Comparison of ENCODE assay signal across 18 cellular contexts in the genomic region with DNA sequence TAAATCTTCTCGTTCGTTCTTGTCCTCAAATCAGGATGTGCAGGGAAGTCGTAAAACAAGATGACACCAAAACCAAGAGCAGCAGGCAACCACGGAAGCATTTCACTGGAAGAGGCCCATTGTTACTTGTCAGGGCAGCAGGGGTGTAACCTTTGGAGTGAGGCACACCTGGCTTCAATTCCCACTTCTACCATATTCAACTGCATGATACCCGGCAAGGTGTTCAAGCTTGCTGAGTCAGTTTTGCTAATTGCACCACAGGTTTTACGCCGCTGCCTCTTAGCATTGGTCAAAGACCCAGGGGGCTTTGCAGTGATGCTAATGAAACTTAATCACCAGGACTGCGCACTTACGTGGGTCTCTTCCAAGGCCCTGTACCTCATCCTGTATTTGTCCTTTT. TPM values are rescaled to one million over a fixed set of nuclear protein-coding genes. Genes with fewer than 3 reads are reported as not detected.
DNase-seq lines count a peak whose midpoint lies in the region; ATAC-seq lines count a peak whose summit lies in the region.
"Had no signal": no experiment of that assay in that cellular context is flagged by ENCODE, and none has a peak within 500 bp of the region (broad histone marks: within the 10 kb centered on the region; RNA-seq: fewer than 3 reads in every experiment).

No MANE protein-coding gene starts in this region.

- no peak overlapping the region for H3K4me3 Mint-ChIP-seq in activated CD8-positive, alpha-beta T cell treated with anti-CD3 and anti-CD28 coated beads, Interleukin-2, amount 10 ng/mL, durations not matched to agents 7 days and 5 days
- H3K4me3 Mint-ChIP-seq: B cell; CD4-positive, alpha-beta T cell had no signal

- peak overlapping the region; percentile 15; the same call in 1 of the 2 replicates for H3K4me3 ChIP-seq in HUES48 (ENCODE audit: low read depth, low read length)
- H3K4me3 ChIP-seq in iPS-18a (ENCODE audit: low read length), result peak overlapping the region; percentile 40
- H3K4me3 ChIP-seq: HAP-1 had no signal

- H3K9me3 ChIP-seq in HUES48 (ENCODE audit: control insufficient read depth, insufficient read depth, low read length), result no peaks in the 10 kb centered on the region
- no peaks in the 10 kb centered on the region for H3K9me3 ChIP-seq in iPS-18a (ENCODE audit: control insufficient read depth, low read depth, low read length)
- H3K9me3 ChIP-seq: HAP-1 had no signal

- peaks cover 5% of the 10 kb centered on the region for H3K27me3 Mint-ChIP-seq in activated CD8-positive, alpha-beta T cell treated with anti-CD3 and anti-CD28 coated beads, Interleukin-2, amount 10 ng/mL, durations not matched to agents 7 days and 5 days (ENCODE audit: low read depth)
- H3K27me3 Mint-ChIP-seq: B cell had no signal

- H3K27ac Mint-ChIP-seq in activated CD8-positive, alpha-beta T cell treated with anti-CD3 and anti-CD28 coated beads, Interleukin-2, amount 10 ng/mL, durations not matched to agents 7 days and 5 days, result no peak overlapping the region
- H3K27ac Mint-ChIP-seq: B cell; CD4-positive, alpha-beta T cell had no signal

- no peaks in the 10 kb centered on the region for H3K9me3 Mint-ChIP-seq in activated CD8-positive, alpha-beta T cell treated with anti-CD3 and anti-CD28 coated beads, Interleukin-2, amount 10 ng/mL, durations not matched to agents 7 days and 5 days (ENCODE audit: insufficient read depth)
- H3K9me3 Mint-ChIP-seq: CD4-positive, alpha-beta T cell had no signal

- no peaks in the 10 kb centered on the region for H3K4me1 Mint-ChIP-seq in activated CD8-positive, alpha-beta T cell treated with anti-CD3 and anti-CD28 coated beads, Interleukin-2, amount 10 ng/mL, durations not matched to agents 7 days and 5 days (ENCODE audit: low read depth)
- H3K4me1 Mint-ChIP-seq: B cell had no signal

- H3K4me1 ChIP-seq in HUES48 (ENCODE audit: control insufficient read depth, insufficient read depth, low read length), result peaks cover 23% of the 10 kb centered on the region
- peaks cover 26% of the 10 kb centered on the region for H3K4me1 ChIP-seq in iPS-18a (ENCODE audit: control insufficient read depth, low read depth, low read length)
- H3K4me1 ChIP-seq: HAP-1 had no signal

- H3K27ac ChIP-seq in HUES48 (ENCODE audit: low read depth, low read length) (peak overlapping the region; percentile 64), iPS-18a (ENCODE audit: low read length) (no peak overlapping the region)

- CTCF ChIA-PET in activated CD8-positive, alpha-beta T cell treated with anti-CD3 and anti-CD28 coated beads, Interleukin-2, amount 10 ng/mL, durations not matched to agents 7 days and 5 days (lab: Charles Lee), result no interaction called here

- H3K27me3 ChIP-seq in HUES48 (ENCODE audit: control insufficient read depth, insufficient read depth, low read length), result no peaks in the 10 kb centered on the region
- H3K27me3 ChIP-seq in iPS-18a (ENCODE audit: control insufficient read depth, insufficient read depth, low read length), result no peaks in the 10 kb centered on the region

- H3K36me3 Mint-ChIP-seq in activated CD8-positive, alpha-beta T cell treated with anti-CD3 and anti-CD28 coated beads, Interleukin-2, amount 10 ng/mL, durations not matched to agents 7 days and 5 days (ENCODE audit: low read depth), result no peaks in the 10 kb centered on the region

- ATAC-seq in activated CD8-positive, alpha-beta T cell treated with anti-CD3 and anti-CD28 coated beads, Interleukin-2, amount 10 ng/mL, durations not matched to agents 7 days and 5 days, result no peak
- no peak for ATAC-seq in HG03520 (IDR thresholded peaks at IDR 0.05; ENCODE audit: unreplicated experiment)
- ATAC-seq: SK-N-SH treated with all-trans-retinoic acid at 6 μM for 48 hours had no signal

- H3K36me3 ChIP-seq in HUES48 (ENCODE audit: control insufficient read depth, insufficient read depth, low read length), result no peaks in the 10 kb centered on the region
- no peaks in the 10 kb centered on the region for H3K36me3 ChIP-seq in iPS-18a (ENCODE audit: control insufficient read depth, low read depth, low read length)
- H3K36me3 ChIP-seq: HAP-1 had no signal

- POLR2A ChIA-PET in activated CD8-positive, alpha-beta T cell treated with anti-CD3 and anti-CD28 coated beads, Interleukin-2, amount 10 ng/mL, durations not matched to agents 7 days and 5 days (lab: Charles Lee), result no interaction called here

- peak; percentile 15 for DNase-seq in ELF-1 (ENCODE audit: low read depth, low spot score)
- peak; percentile 95 for DNase-seq in NCI-H69 (lab: John Stamatoyannopoulos, UW)
- DNase-seq in activated CD8-positive, alpha-beta T cell treated with anti-CD3 and anti-CD28 coated beads, Interleukin-2, amount 10 ng/mL, durations not matched to agents 7 days and 5 days, result no peak
- DNase-seq in activated T-cell treated with anti-CD3 and anti-CD28 coated beads, Interleukin-2, amount 50 U/mL, for 48 hours, result no peak
- DNase-seq: ACHN; CD4-positive, alpha-beta T cell; KBM-7; NCI-H1092 treated with DMSO at 0.1 percent for 48 hours; NCI-H2029; NCI-H226; NCI-H774; SHP77 had no signal

- H3K9ac ChIP-seq in HUES48 (ENCODE audit: low read depth, low read length) (peak overlapping the region; percentile 43), iPS-18a (ENCODE audit: low read length) (peak overlapping the region; percentile 14)

RNA-seq across cellular contexts. Expression of a gene that starts 50.0 kb away (rescaled TPM):
- 10 to 100 TPM; 12.8 to 14.1 TPM for total RNA-seq in activated CD8-positive, alpha-beta T cell treated with anti-CD3 and anti-CD28 coated beads, Interleukin-2, amount 10 ng/mL, durations not matched to agents 7 days and 5 days

Comparison
In these comparisons a context has a peak if more than half of its experiments do, and no peak if none do; other contexts are left out.
1. DNase-seq: peak in ELF-1 (single experiment) and NCI-H69 (single experiment); none in activated CD8-positive, alpha-beta T cell treated with anti-CD3 and anti-CD28 coated beads, Interleukin-2, amount 10 ng/mL, durations not matched to agents 7 days and 5 days (single experiment) and activated T-cell treated with anti-CD3 and anti-CD28 coated beads, Interleukin-2, amount 50 U/mL, for 48 hours (0 of 2).